Comparison of ENCODE assay signal across 1 cellular context in the genomic region with DNA sequence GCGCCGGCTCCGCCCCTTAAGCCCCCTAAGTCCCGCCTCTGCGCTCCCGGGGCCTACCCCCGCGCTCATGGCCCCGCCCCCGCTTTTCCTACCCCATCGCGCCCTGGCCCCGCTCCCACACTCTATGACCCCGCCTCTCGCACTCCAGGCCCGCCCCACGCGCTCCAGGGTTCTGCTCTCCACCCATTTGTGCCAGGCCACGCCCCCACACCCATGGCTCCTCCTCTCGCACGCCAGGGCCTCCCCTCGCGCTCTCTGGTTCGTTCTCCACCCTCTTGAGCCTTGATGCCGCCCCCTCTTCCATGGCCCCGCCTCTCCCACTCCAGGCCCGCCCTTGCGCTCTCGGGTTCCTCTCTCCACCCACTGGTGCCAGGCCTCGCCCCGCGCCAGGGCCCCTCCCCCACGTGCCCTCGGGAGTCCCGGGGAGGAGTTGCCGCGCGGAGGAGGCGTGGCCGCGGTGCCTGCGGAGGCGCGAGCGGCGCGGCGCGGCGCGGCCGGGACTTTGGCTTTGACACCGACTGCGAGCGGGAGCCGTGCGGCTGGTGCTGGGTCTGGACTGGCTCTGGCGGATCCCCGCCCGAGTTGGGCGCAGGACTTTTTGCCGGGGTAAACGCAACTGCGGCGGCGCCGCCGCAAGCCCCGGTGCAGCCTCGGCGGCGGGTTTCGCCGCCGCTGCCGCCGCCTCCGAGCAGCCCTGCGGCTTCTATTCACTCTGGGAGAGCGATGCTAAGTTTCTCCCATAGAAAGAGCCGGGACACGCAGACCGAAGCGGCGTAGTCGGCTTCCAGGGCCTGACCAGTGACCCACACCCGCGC.
TF ChIP-seq lines count a peak whose summit lies in the region.

TSS of gene EEPD1 (plus strand) at position 499 of the 815 bp plus-strand sequence. CDS start 1,071 bp downstream, outside the sequence.

TF ChIP-seq in HepG2, 621 proteins besides CTCF, POLR2A, EP300 and RAD21 (continued from another document and continues in another):
- TF ChIP-seq NFAT5 (CRISPR knock-in tag; IDR thresholded peaks at IDR 0.05) (no peak), MAFG (CRISPR knock-in tag; IDR thresholded peaks at IDR 0.05) (no peak), TOE1 (CRISPR knock-in tag; IDR thresholded peaks at IDR 0.05) (no peak), CCAR2 (optimal IDR thresholded peaks at IDR 0.05; ENCODE audit: low read depth, low read length) (no peak), DMTF1 (CRISPR knock-in tag; IDR thresholded peaks at IDR 0.05) (no peak), CBX5 (CRISPR knock-in tag; IDR thresholded peaks at IDR 0.05; ENCODE audit: borderline replicate concordance) (no peak), RFX5 (IDR thresholded peaks at IDR 0.05; ENCODE audit: low read depth, low read length) (no peak), FOXK1 (CRISPR knock-in tag; IDR thresholded peaks at IDR 0.05; ENCODE audit: borderline replicate concordance, low read depth) (no peak), YEATS2 (CRISPR knock-in tag; IDR thresholded peaks at IDR 0.05; ENCODE audit: borderline replicate concordance) (no peak), HNRNPL (IDR thresholded peaks at IDR 0.05; ENCODE audit: low read depth, low read length) (peak; percentile 84; the same call in 1 of the 2 replicates), HMGA1 (CRISPR knock-in tag; conservative IDR thresholded peaks at IDR 0.05) (no peak), ZBTB21 (CRISPR knock-in tag; IDR thresholded peaks at IDR 0.05) (no peak), PCBP1 (IDR thresholded peaks at IDR 0.05; ENCODE audit: borderline replicate concordance, low read depth, low read length) (0 out of 2 replicates have a peak, but pooled peaks have one; percentile 31), HOXD1 (CRISPR knock-in tag; IDR thresholded peaks at IDR 0.05) (no peak; the same call in 1 of the 2 replicates), ZNF558 (CRISPR knock-in tag; IDR thresholded peaks at IDR 0.05; ENCODE audit: borderline replicate concordance) (no peak; the same call in 1 of the 2 replicates), MLLT10 (CRISPR knock-in tag; IDR thresholded peaks at IDR 0.05) (no peak), KLF9 (CRISPR knock-in tag; IDR thresholded peaks at IDR 0.05; ENCODE audit: low read depth) (no peak), NFYC (CRISPR knock-in tag; IDR thresholded peaks at IDR 0.05) (no peak; the same call in 1 of the 2 replicates), ZKSCAN5 (CRISPR knock-in tag; IDR thresholded peaks at IDR 0.05) (no peak), ZEB1 (IDR thresholded peaks at IDR 0.05; ENCODE audit: insufficient replicate concordance, low read depth) (no peak), ZSCAN20 (CRISPR knock-in tag; IDR thresholded peaks at IDR 0.05; ENCODE audit: borderline replicate concordance) (0 out of 2 replicates have a peak, but pooled peaks have one; percentile 8), PBX2 (CRISPR knock-in tag; IDR thresholded peaks at IDR 0.05) (no peak), ZNF598 (CRISPR knock-in tag; IDR thresholded peaks at IDR 0.05; ENCODE audit: borderline replicate concordance) (no peak), RARG (CRISPR knock-in tag; IDR thresholded peaks at IDR 0.05; ENCODE audit: low read depth) (no peak; the same call in 1 of the 2 replicates), POGZ (CRISPR knock-in tag; IDR thresholded peaks at IDR 0.05) (peak; percentile 50; the same call in 1 of the 2 replicates), ZNF615 (CRISPR knock-in tag; IDR thresholded peaks at IDR 0.05; ENCODE audit: borderline replicate concordance) (no peak), TAF15 (IDR thresholded peaks at IDR 0.05; ENCODE audit: low read depth, low read length, poor library complexity, severe bottlenecking) (peak; percentile 86), CREBL2 (CRISPR knock-in tag; IDR thresholded peaks at IDR 0.05; ENCODE audit: borderline replicate concordance) (no peak), ZNF446 (CRISPR knock-in tag; IDR thresholded peaks at IDR 0.05) (peak; percentile 66; the same call in 1 of the 2 replicates), NFE2L1 (CRISPR knock-in tag; IDR thresholded peaks at IDR 0.05; ENCODE audit: borderline replicate concordance) (no peak), ZNF737 (CRISPR knock-in tag; IDR thresholded peaks at IDR 0.05; ENCODE audit: borderline replicate concordance) (no peak), SNAPC5 (CRISPR knock-in tag; IDR thresholded peaks at IDR 0.05; ENCODE audit: borderline replicate concordance) (no peak), ZNF747 (CRISPR knock-in tag; IDR thresholded peaks at IDR 0.05; ENCODE audit: borderline replicate concordance) (no peak), ZNF687 (CRISPR knock-in tag; IDR thresholded peaks at IDR 0.05) (peak; percentile 91), ZFP36L2 (CRISPR knock-in tag; IDR thresholded peaks at IDR 0.05) (no peak), HMG20A (CRISPR knock-in tag; IDR thresholded peaks at IDR 0.05; ENCODE audit: borderline replicate concordance) (no peak), IKZF4 (CRISPR knock-in tag; IDR thresholded peaks at IDR 0.05; ENCODE audit: borderline replicate concordance, low read depth, not compliant biosample characterization) (no peak), ZNF776 (CRISPR knock-in tag; IDR thresholded peaks at IDR 0.05) (0 out of 2 replicates have a peak, but pooled peaks have one; percentile 10), SMAD9 (CRISPR knock-in tag; IDR thresholded peaks at IDR 0.05) (no peak), ZFP36L1 (CRISPR knock-in tag; IDR thresholded peaks at IDR 0.05) (peak; percentile 80)
- TF ChIP-seq, protein P1, sequence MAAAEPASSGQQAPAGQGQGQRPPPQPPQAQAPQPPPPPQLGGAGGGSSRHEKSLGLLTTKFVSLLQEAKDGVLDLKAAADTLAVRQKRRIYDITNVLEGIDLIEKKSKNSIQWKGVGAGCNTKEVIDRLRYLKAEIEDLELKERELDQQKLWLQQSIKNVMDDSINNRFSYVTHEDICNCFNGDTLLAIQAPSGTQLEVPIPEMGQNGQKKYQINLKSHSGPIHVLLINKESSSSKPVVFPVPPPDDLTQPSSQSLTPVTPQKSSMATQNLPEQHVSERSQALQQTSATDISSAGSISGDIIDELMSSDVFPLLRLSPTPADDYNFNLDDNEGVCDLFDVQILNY (CRISPR knock-in tag; conservative IDR thresholded peaks at IDR 0.05): peak; percentile 67; the same call in 1 of the 2 replicates
- TF ChIP-seq, protein P2, sequence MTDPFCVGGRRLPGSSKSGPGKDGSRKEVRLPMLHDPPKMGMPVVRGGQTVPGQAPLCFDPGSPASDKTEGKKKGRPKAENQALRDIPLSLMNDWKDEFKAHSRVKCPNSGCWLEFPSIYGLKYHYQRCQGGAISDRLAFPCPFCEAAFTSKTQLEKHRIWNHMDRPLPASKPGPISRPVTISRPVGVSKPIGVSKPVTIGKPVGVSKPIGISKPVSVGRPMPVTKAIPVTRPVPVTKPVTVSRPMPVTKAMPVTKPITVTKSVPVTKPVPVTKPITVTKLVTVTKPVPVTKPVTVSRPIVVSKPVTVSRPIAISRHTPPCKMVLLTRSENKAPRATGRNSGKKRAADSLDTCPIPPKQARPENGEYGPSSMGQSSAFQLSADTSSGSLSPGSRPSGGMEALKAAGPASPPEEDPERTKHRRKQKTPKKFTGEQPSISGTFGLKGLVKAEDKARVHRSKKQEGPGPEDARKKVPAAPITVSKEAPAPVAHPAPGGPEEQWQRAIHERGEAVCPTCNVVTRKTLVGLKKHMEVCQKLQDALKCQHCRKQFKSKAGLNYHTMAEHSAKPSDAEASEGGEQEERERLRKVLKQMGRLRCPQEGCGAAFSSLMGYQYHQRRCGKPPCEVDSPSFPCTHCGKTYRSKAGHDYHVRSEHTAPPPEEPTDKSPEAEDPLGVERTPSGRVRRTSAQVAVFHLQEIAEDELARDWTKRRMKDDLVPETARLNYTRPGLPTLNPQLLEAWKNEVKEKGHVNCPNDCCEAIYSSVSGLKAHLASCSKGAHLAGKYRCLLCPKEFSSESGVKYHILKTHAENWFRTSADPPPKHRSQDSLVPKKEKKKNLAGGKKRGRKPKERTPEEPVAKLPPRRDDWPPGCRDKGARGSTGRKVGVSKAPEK (CRISPR knock-in tag; IDR thresholded peaks at IDR 0.05; ENCODE audit: borderline replicate concordance): no peak
